In the genomic region with DNA sequence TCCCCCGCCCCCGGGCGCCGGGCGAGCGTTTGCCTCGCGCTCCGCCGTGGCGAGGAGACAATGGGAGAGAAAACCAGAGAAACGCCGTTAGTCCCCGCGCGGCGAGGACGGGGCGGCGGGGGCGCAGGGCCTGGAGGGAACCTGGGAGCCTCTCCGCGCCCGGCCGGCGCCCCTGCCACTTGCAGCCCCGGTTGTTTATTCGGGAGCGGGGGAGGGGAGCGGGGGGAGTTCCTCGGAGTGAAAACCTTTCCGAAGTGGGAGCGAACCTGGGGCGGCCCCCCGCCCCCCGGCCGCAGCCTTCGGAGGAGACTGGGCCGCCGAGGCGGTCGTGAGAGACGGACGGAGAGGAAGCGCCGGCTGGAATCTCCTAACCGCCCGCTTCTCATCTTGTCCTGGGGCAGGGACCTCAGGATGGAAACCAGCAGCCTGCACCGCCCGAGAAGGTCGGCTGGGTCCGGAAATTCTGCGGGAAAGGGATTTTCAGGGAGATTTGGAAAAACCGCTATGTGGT, we compare ENCODE assay signal across 8 cellular contexts. TPM values are rescaled to one million over a fixed set of nuclear protein-coding genes. Genes with fewer than 3 reads are reported as not detected.
A peak's percentile ranks its signal among the peaks of the same experiment; 100 is the strongest.
DNase-seq lines count a peak whose midpoint lies in the region; ATAC-seq and TF ChIP-seq lines count a peak whose summit lies in the region.

No MANE protein-coding gene starts in this region.

- ATAC-seq in HG03457 (IDR thresholded peaks at IDR 0.05; ENCODE audit: unreplicated experiment): no peak
- no peak for ATAC-seq in HG03159 (IDR thresholded peaks at IDR 0.05; ENCODE audit: unreplicated experiment)
- no peak for ATAC-seq in GM21528 (IDR thresholded peaks at IDR 0.05; ENCODE audit: low FRiP score, unreplicated experiment)

- H3K9me3 ChIP-seq in iPS DF 6.9 (ENCODE audit: control insufficient read depth, insufficient read depth, low read length) (no peaks in the 10 kb centered on the region), spleen (no peaks in the 10 kb centered on the region)

- no peak overlapping the region for H3K27ac ChIP-seq in iPS DF 6.9 (ENCODE audit: low read length)
- peak overlapping the region; percentile 91 to 95 (median 93) for H3K27ac ChIP-seq in spleen

- no peak for TF ChIP-seq POLR2A in spleen (IDR thresholded peaks at IDR 0.05)

- H3K36me3 ChIP-seq in iPS DF 6.9 (ENCODE audit: control insufficient read depth, insufficient read depth, low read length): peaks cover 16% of the 10 kb centered on the region; the same call in 1 of the 2 replicates
- peaks cover 0 to 39% (median 26%) of the 10 kb centered on the region in 6 donors for H3K36me3 ChIP-seq in spleen

- peak overlapping the region; percentile 84 for H3K4me3 ChIP-seq in iPS DF 6.9 (ENCODE audit: low read length)
- H3K4me3 ChIP-seq in spleen: peak overlapping the region; percentile 51 to 90 (median 76)

- no peaks in the 10 kb centered on the region for H3K27me3 ChIP-seq in iPS DF 6.9 (ENCODE audit: control insufficient read depth, insufficient read depth, low read length)
- peaks cover 0 to 16% (median 0%) of the 10 kb centered on the region in 7 donors for H3K27me3 ChIP-seq in spleen (replicated peaks in 1 of 7)

- intact Hi-C loops in spleen (cut with DNase I; ENCODE audit: low total_unique reads): no loop called here

- no CpG with 5 or more reads among the region's 54 CpGs for WGBS in iPS DF 6.9 (ENCODE audit: insufficient coverage, insufficient read length)
- 0 to 2% (median 1%) methylated on average over 24 to 54 of the region's 54 CpGs for WGBS in spleen, 5 donors

- TF ChIP-seq CTCF in spleen (IDR thresholded peaks at IDR 0.05 in 8 of 11, conservative IDR thresholded peaks at IDR 0.05 in 3 of 11): no peak

- peak; percentile 60 for DNase-seq in ELR (ENCODE audit: low read depth)
- peak; percentile 11 for DNase-seq in NCI-H1092 (lab: John Stamatoyannopoulos, UW)
- DNase-seq in activated naive CD4-positive, alpha-beta T cell treated with anti-CD3 and anti-CD28 coated beads, Interleukin-2, amount 50 U/mL, for 16 hours: peak; percentile 32
- DNase-seq in iPS DF 6.9 (ENCODE audit: low read depth, low spot score): no peak
- peak; percentile 88 for DNase-seq in spleen

- peaks cover 4% of the 10 kb centered on the region for H3K4me1 ChIP-seq in iPS DF 6.9 (ENCODE audit: control insufficient read depth, insufficient read depth, low read length)
- H3K4me1 ChIP-seq in spleen: peaks cover 34 to 82% (median 59%) of the 10 kb centered on the region in 6 donors

RNA-seq across cellular contexts. Expression of gene PLEKHO1, which starts 0.8 kb away (rescaled TPM):
- total RNA-seq in spleen: 100 to 1,000 TPM in 5 of 7 donors, 10 to 100 TPM in 2; 95.9 to 147 (median 121) TPM
- polyA plus RNA-seq in spleen: 100 to 1,000 TPM; 154 to 228 (median 166) TPM
